8 cellular contexts compared by ENCODE assay signal in the genomic region with DNA sequence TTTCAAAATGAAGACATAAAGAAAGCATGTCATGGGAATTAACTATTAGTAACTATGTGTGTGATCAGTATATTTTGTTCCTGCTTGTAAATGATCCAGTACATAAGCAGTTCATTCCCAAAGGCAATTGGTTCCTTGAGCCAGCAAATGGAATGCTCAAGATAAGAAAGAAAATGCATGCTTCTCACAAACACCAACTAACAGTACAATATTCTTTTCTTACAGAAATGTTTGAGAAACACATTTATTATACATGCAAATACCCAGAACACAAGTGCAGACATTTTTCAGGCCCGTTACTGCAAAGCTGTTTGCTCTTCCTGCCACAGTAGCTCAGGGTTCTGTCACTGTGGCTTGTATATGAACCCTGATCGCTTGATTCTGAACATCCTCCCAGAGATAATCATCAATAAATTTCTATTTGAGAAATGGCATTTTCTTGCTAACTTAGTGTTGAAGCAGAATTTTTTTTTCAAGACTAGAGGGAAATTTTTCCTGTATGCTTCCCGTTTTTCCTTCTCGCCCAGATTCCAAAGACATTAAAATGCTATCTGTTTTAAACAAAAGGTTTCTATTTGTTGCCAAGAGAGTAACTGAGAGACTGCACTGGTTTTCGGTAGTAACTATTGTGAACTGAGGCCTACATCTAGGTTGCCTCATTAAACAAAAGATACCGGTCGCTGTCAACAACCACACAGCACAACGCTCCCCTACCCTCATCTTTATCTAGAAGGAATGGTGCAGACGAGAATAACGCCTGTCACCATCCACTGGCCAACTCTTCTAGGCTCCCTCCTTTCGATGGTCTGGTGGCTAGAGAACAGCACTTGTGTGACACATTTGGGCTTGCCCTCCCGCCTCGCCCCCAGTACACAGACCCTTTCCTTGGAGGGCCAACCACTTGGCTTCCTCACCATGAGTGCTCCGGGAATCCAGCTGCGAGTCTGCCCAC. TPM values are rescaled to one million over a fixed set of nuclear protein-coding genes. Genes with fewer than 3 reads are reported as not detected.
A peak's percentile ranks its signal among the peaks of the same experiment; 100 is the strongest.
DNase-seq lines count a peak whose midpoint lies in the region; ATAC-seq lines count a peak whose summit lies in the region.

No MANE protein-coding gene starts in this region.

- H3K9me3 ChIP-seq in MG63: no peaks in the 10 kb centered on the region

- peak overlapping the region; percentile 97 for H3K4me3 Mint-ChIP-seq in activated T-helper 1 cell treated with anti-CD3 and anti-CD28 coated beads, Interleukin-12 subunit alpha, Interleukin-12 subunit beta, Interleukin-2, Interleukin-4 antibody, amounts not matched to agents 30 ng/mL and 10 ng/mL and 1 ng/mL, durations not matched to agents 14 hours and 24 hours and 36 hours

- no peak for ATAC-seq in GM18511 (IDR thresholded peaks at IDR 0.05; ENCODE audit: unreplicated experiment)

- H3K27me3 ChIP-seq in MG63: no peaks in the 10 kb centered on the region

- no peaks in the 10 kb centered on the region for H3K27me3 Mint-ChIP-seq in activated T-helper 1 cell treated with anti-CD3 and anti-CD28 coated beads, Interleukin-12 subunit alpha, Interleukin-12 subunit beta, Interleukin-2, Interleukin-4 antibody, amounts not matched to agents 30 ng/mL and 10 ng/mL and 1 ng/mL, durations not matched to agents 14 hours and 24 hours and 36 hours (ENCODE audit: insufficient read depth)

- no peaks in the 10 kb centered on the region for H3K9me3 Mint-ChIP-seq in activated T-helper 1 cell treated with anti-CD3 and anti-CD28 coated beads, Interleukin-12 subunit alpha, Interleukin-12 subunit beta, Interleukin-2, Interleukin-4 antibody, amounts not matched to agents 30 ng/mL and 10 ng/mL and 1 ng/mL, durations not matched to agents 14 hours and 24 hours and 36 hours

- H3K4me3 ChIP-seq in MG63: peak overlapping the region; percentile 61

- H3K36me3 Mint-ChIP-seq in activated T-helper 1 cell treated with anti-CD3 and anti-CD28 coated beads, Interleukin-12 subunit alpha, Interleukin-12 subunit beta, Interleukin-2, Interleukin-4 antibody, amounts not matched to agents 30 ng/mL and 10 ng/mL and 1 ng/mL, durations not matched to agents 14 hours and 24 hours and 36 hours (ENCODE audit: low read depth): peaks cover 2% of the 10 kb centered on the region

- peak overlapping the region; percentile 97 for H3K27ac Mint-ChIP-seq in activated T-helper 1 cell treated with anti-CD3 and anti-CD28 coated beads, Interleukin-12 subunit alpha, Interleukin-12 subunit beta, Interleukin-2, Interleukin-4 antibody, amounts not matched to agents 30 ng/mL and 10 ng/mL and 1 ng/mL, durations not matched to agents 14 hours and 24 hours and 36 hours

- peak; percentile 55 for DNase-seq in ELR (ENCODE audit: low read depth)
- peak; percentile 13 for DNase-seq in MG63
- DNase-seq in activated T-helper 1 cell treated with anti-CD3 and anti-CD28 coated beads, Interleukin-12 subunit alpha, Interleukin-12 subunit beta, Interleukin-2, Interleukin-4 antibody, amounts not matched to agents 30 ng/mL and 10 ng/mL and 1 ng/mL, durations not matched to agents 14 hours and 24 hours and 36 hours (ENCODE audit: low spot score): no peak
- DNase-seq in foreskin melanocyte: peak; percentile 57
- peak in 30 of 56 donors; percentile 25 to 77 (median 64) for DNase-seq in nucleus accumbens (lab: John Stamatoyannopoulos, UW)
- no peak for DNase-seq in mucosa of gallbladder (ENCODE audit: low spot score)
- no peak for DNase-seq in NCI-H128 (lab: John Stamatoyannopoulos, UW; ENCODE audit: unreplicated experiment)

- intact Hi-C loops in activated T-helper 1 cell treated with anti-CD3 and anti-CD28 coated beads, Interleukin-12 subunit alpha, Interleukin-12 subunit beta, Interleukin-2, Interleukin-4 antibody, amounts not matched to agents 30 ng/mL and 10 ng/mL and 1 ng/mL, durations not matched to agents 14 hours and 24 hours and 36 hours (cut with micrococcal nuclease): loop anchor here (1.0 to 10.0 kb wide), 9 partner anchors 49 to 1542 kb away; a partner anchor contains a TSS

- no peaks in the 10 kb centered on the region for H3K36me3 ChIP-seq in MG63

- peaks cover 56% of the 10 kb centered on the region for H3K4me1 Mint-ChIP-seq in activated T-helper 1 cell treated with anti-CD3 and anti-CD28 coated beads, Interleukin-12 subunit alpha, Interleukin-12 subunit beta, Interleukin-2, Interleukin-4 antibody, amounts not matched to agents 30 ng/mL and 10 ng/mL and 1 ng/mL, durations not matched to agents 14 hours and 24 hours and 36 hours (ENCODE audit: low read depth)

RNA-seq across cellular contexts. Expression of a gene that starts 1.7 kb away (rescaled TPM):
- total RNA-seq in MG63 (2014; rRNA removed; shearing (Covaris generic); ENCODE audit: low replicate concordance): 13.2 and 20.2 TPM in 2 replicates
- total RNA-seq in activated T-helper 1 cell treated with anti-CD3 and anti-CD28 coated beads, Interleukin-12 subunit alpha, Interleukin-12 subunit beta, Interleukin-2, Interleukin-4 antibody, amounts not matched to agents 30 ng/mL and 10 ng/mL and 1 ng/mL, durations not matched to agents 14 hours and 24 hours and 36 hours: 26.8 and 27.0 TPM in 2 replicates
- 83.6 TPM for total RNA-seq in mucosa of gallbladder

Comparison
In these comparisons a context has a peak if more than half of its experiments do, and no peak if none do; other contexts are left out.
1. DNase-seq: peak in ELR (single experiment), MG63 (single experiment), foreskin melanocyte (single experiment) and nucleus accumbens (30 of 56); none in activated T-helper 1 cell treated with anti-CD3 and anti-CD28 coated beads, Interleukin-12 subunit alpha, Interleukin-12 subunit beta, Interleukin-2, Interleukin-4 antibody, amounts not matched to agents 30 ng/mL and 10 ng/mL and 1 ng/mL, durations not matched to agents 14 hours and 24 hours and 36 hours (single experiment), mucosa of gallbladder (single experiment) and NCI-H128 (single experiment).